ENCODE assay signal across 8 cellular contexts in genomic region chr20:10433014-10433622, GRCh38. TPM values are rescaled to one million over a fixed set of nuclear protein-coding genes. Genes with fewer than 3 reads are reported as not detected.
A peak's percentile ranks its signal among the peaks of the same experiment; 100 is the strongest.
DNase-seq lines count a peak whose midpoint lies in the region; ATAC-seq and TF ChIP-seq lines count a peak whose summit lies in the region.

No MANE protein-coding gene starts in this region.

- no peaks in the 10 kb centered on the region for H3K9me3 Mint-ChIP-seq in WTC11

- H3K36me3 Mint-ChIP-seq in WTC11 = no peaks in the 10 kb centered on the region; the same call in 1 of the 2 replicates

- H3K27ac Mint-ChIP-seq in WTC11 = peak overlapping the region; percentile 94

- no peak for TF ChIP-seq CTCF in WTC11 (IDR thresholded peaks at IDR 0.05)

- peak overlapping the region in 20 of 21 experiments; percentile 44 to 97 (median 92) for H3K27ac ChIP-seq in skin epidermis

- H3K4me3 ChIP-seq in skin epidermis = peak overlapping the region; percentile 68 to 93 (median 86)

- ATAC-seq in WTC11 (no peak), left cardiac atrium (no peak), HG03108 (IDR thresholded peaks at IDR 0.05; ENCODE audit: unreplicated experiment) (no peak)

- intact Hi-C loops in left cardiac atrium (cut with DNase I) = loop anchor here in 1 of 2 donors (10.0 kb wide), 1 partner anchor 1462 kb away; no protein-coding TSS in a partner anchor

- CTCF ChIA-PET in WTC11 (lab: Charles Lee) = interaction anchor here (0.6 to 2.9 kb wide), 4 partner anchors 46 to 1674 kb away, joined by 3 to 13 read pairs (median 4); no protein-coding TSS in a partner anchor

- POLR2A ChIA-PET in WTC11 (lab: Charles Lee) = interaction anchor here (1.4 kb wide), 2 partner anchors 11 to 40 kb away, joined by 3 read pairs; no protein-coding TSS in a partner anchor

- H3K4me3 Mint-ChIP-seq in WTC11 = peak overlapping the region; percentile 93

- no peaks in the 10 kb centered on the region for H3K27me3 Mint-ChIP-seq in WTC11 (ENCODE audit: low read depth)

- peaks cover 46% of the 10 kb centered on the region for H3K4me1 Mint-ChIP-seq in WTC11

- DNase-seq in NCI-H345 (lab: John Stamatoyannopoulos, UW) = peak; percentile 39
- no peak for DNase-seq in NCI-H345 treated with DMSO at 0.1 percent for 48 hours (lab: John Stamatoyannopoulos, UW; ENCODE audit: unreplicated experiment)
- DNase-seq in WTC11 (ENCODE audit: low spot score) = no peak
- peak; percentile 24 for DNase-seq in left cardiac atrium
- no peak for DNase-seq in NCI-H1436 (lab: John Stamatoyannopoulos, UW)
- no peak for DNase-seq in SW 1271 (lab: John Stamatoyannopoulos, UW)

TF ChIP-seq in WTC11, 78 proteins besides CTCF, POLR2A, EP300 and RAD21:
- TF ChIP-seq, protein P1, sequence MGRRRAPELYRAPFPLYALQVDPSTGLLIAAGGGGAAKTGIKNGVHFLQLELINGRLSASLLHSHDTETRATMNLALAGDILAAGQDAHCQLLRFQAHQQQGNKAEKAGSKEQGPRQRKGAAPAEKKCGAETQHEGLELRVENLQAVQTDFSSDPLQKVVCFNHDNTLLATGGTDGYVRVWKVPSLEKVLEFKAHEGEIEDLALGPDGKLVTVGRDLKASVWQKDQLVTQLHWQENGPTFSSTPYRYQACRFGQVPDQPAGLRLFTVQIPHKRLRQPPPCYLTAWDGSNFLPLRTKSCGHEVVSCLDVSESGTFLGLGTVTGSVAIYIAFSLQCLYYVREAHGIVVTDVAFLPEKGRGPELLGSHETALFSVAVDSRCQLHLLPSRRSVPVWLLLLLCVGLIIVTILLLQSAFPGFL (CRISPR knock-in tag; IDR thresholded peaks at IDR 0.05; ENCODE audit: borderline replicate concordance) = no peak
- TF ChIP-seq, protein P2, sequence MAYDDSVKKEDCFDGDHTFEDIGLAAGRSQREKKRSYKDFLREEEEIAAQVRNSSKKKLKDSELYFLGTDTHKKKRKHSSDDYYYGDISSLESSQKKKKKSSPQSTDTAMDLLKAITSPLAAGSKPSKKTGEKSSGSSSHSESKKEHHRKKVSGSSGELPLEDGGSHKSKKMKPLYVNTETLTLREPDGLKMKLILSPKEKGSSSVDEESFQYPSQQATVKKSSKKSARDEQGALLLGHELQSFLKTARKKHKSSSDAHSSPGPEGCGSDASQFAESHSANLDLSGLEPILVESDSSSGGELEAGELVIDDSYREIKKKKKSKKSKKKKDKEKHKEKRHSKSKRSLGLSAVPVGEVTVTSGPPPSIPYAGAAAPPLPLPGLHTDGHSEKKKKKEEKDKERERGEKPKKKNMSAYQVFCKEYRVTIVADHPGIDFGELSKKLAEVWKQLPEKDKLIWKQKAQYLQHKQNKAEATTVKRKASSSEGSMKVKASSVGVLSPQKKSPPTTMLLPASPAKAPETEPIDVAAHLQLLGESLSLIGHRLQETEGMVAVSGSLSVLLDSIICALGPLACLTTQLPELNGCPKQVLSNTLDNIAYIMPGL (CRISPR knock-in tag; IDR thresholded peaks at IDR 0.05) = peak; percentile 29; the same call in 1 of the 2 replicates

RNA-seq across cellular contexts. Expression of gene MKKS, which starts 0.9 kb away (rescaled TPM):
- total RNA-seq in WTC11 (2021) (16.5 to 20.9 TPM (median 17.0 TPM) in 3 replicates), left cardiac atrium (10 to 100 TPM; 26.4 to 26.8 TPM)

RNA-seq across cellular contexts. Expression of gene SLX4IP, which starts 2.0 kb away (rescaled TPM):
- total RNA-seq in WTC11 (2021) = 7.4 to 9.9 TPM (median 8.4 TPM) in 3 replicates
- 1 to 10 TPM; 1.7 to 3.1 TPM for total RNA-seq in left cardiac atrium

Comparison
In these comparisons a context has a peak if more than half of its experiments do, and no peak if none do; other contexts are left out.
1. DNase-seq: peak in NCI-H345 (single experiment) and left cardiac atrium (single experiment); none in NCI-H345 treated with DMSO at 0.1 percent for 48 hours (single experiment), WTC11 (single experiment), NCI-H1436 (single experiment) and SW 1271 (0 of 2).